ENCODE assay signal across 18 cellular contexts in genomic region chr11:2539761-2540520, GRCh38.
DNase-seq lines count a peak whose midpoint lies in the region; ATAC-seq and TF ChIP-seq lines count a peak whose summit lies in the region.
"Had no signal": no experiment of that assay in that cellular context is flagged by ENCODE, and none has a peak within 500 bp of the region (broad histone marks: within the 10 kb centered on the region; RNA-seq: fewer than 3 reads in every experiment).

No MANE protein-coding gene starts in this region.

- no peaks in the 10 kb centered on the region for H3K9me2 ChIP-seq in GM23248 (ENCODE audit: insufficient read depth)

- ATAC-seq in left cardiac atrium: no peak
- ATAC-seq: effector memory CD8-positive, alpha-beta T cell; left colon had no signal

- DNase-seq in BE2C: peak; percentile 0
- peak; percentile 27 for DNase-seq in NCI-H1092 treated with DMSO at 0.1 percent for 48 hours (lab: John Stamatoyannopoulos, UW)
- DNase-seq in left cardiac atrium: peak; percentile 17
- DNase-seq in osteoblast (ENCODE audit: insufficient read length, low spot score, missing footprints): peak; percentile 79
- no peak for DNase-seq in NK-92 treated with Interleukin-12 subunit alpha and Interleukin-12 subunit beta, amount 100 ng/mL, for 24 hours (lab: John Stamatoyannopoulos, UW)
- no peak for DNase-seq in NK-92 (lab: John Stamatoyannopoulos, UW; ENCODE audit: unreplicated experiment)
- DNase-seq in GM23248: no peak
- no peak for DNase-seq in anterior cingulate cortex (lab: John Stamatoyannopoulos, UW)
- DNase-seq: activated CD4-positive, alpha-beta T cell treated with anti-CD3 and anti-CD28 coated beads, Interleukin-2, amount 50 U/mL, for 1 hour; activated CD8-positive, alpha-beta memory T cell treated with anti-CD3 and anti-CD28 coated beads, Interleukin-2, amount 50 U/mL, for 48 hours; activated gamma-delta T cell treated with Interleukin-2 at 50 U/mL for 16 hours; CD4-positive, alpha-beta memory T cell; DMS153; effector memory CD8-positive, alpha-beta T cell; esophagus squamous epithelium; NCI-H146; NCI-H82 had no signal

- no peaks in the 10 kb centered on the region for H3F3A ChIP-seq in GM23248 (ENCODE audit: insufficient read depth)

- no peak overlapping the region for H3K9ac ChIP-seq in GM23248

- no peaks in the 10 kb centered on the region for H4K20me1 ChIP-seq in osteoblast (ENCODE audit: insufficient read depth, low read length)
- H4K20me1 ChIP-seq in GM23248 (ENCODE audit: insufficient read depth): no peaks in the 10 kb centered on the region

- no peak overlapping the region for H3K4me3 ChIP-seq in BE2C (ENCODE audit: low read depth, low read length)
- H3K4me3 ChIP-seq in osteoblast (ENCODE audit: insufficient read depth, low read length): no peak overlapping the region
- no peak overlapping the region for H3K4me3 ChIP-seq in GM23248
- H3K4me3 ChIP-seq: esophagus squamous epithelium had no signal

- intact Hi-C loops in left cardiac atrium (cut with DNase I): loop anchor here in 1 of 2 donors (10.0 kb wide), 1 partner anchor 345 kb away; no protein-coding TSS in a partner anchor

- H3K4me1 ChIP-seq in BE2C (no peaks in the 10 kb centered on the region), osteoblast (ENCODE audit: insufficient read depth, low read length) (no peaks in the 10 kb centered on the region), GM23248 (ENCODE audit: insufficient read depth) (no peaks in the 10 kb centered on the region)
- H3K4me1 ChIP-seq: esophagus squamous epithelium had no signal

- in situ Hi-C loops in GM23248 (cut with MboI): no loop called here

- no peak for TF ChIP-seq CTCF in BE2C (IDR thresholded peaks at IDR 0.05; ENCODE audit: low read depth, low read length)
- no peak for TF ChIP-seq CTCF in osteoblast (IDR thresholded peaks at IDR 0.05; ENCODE audit: extremely low read depth, low read depth, low read length)

- H3K27me3 ChIP-seq in BE2C: no peaks in the 10 kb centered on the region
- peaks cover 3% of the 10 kb centered on the region for H3K27me3 ChIP-seq in osteoblast (ENCODE audit: insufficient read depth, low read length)
- H3K27me3 ChIP-seq in GM23248 (replicated peaks; ENCODE audit: insufficient read depth): peaks cover 15% of the 10 kb centered on the region
- H3K27me3 ChIP-seq: esophagus squamous epithelium had no signal

- H3K79me2 ChIP-seq in osteoblast (ENCODE audit: insufficient read depth, low read length) (no peaks in the 10 kb centered on the region), GM23248 (ENCODE audit: insufficient read depth) (no peaks in the 10 kb centered on the region)

- no peak overlapping the region for H3K4me2 ChIP-seq in osteoblast (ENCODE audit: insufficient read depth, low read length)
- no peak overlapping the region for H3K4me2 ChIP-seq in GM23248 (ENCODE audit: unreplicated experiment)

- H3K27ac ChIP-seq in osteoblast (ENCODE audit: low read depth, low read length) (no peak overlapping the region), GM23248 (no peak overlapping the region)
- H3K27ac ChIP-seq: esophagus squamous epithelium had no signal

- no peak overlapping the region for H2AFZ ChIP-seq in osteoblast (ENCODE audit: low read length)
- H2AFZ ChIP-seq in GM23248: no peak overlapping the region

- H3K36me3 ChIP-seq in BE2C (no peaks in the 10 kb centered on the region), osteoblast (ENCODE audit: insufficient read depth, low read length) (no peaks in the 10 kb centered on the region), GM23248 (ENCODE audit: low read depth) (no peaks in the 10 kb centered on the region)
- H3K36me3 ChIP-seq: esophagus squamous epithelium had no signal

- WGBS in GM23248 (ENCODE audit: low coverage in 1 of 2, low lambda C conversion rate in 2 of 2, missing lambda C conversion rate in 2 of 2), 2 experiments: 52 to 58% methylated on average over 25 of the region's 25 CpGs

- H3K9me3 ChIP-seq in BE2C (no peaks in the 10 kb centered on the region), osteoblast (ENCODE audit: low read depth, low read length) (no peaks in the 10 kb centered on the region), GM23248 (ENCODE audit: low read depth) (no peaks in the 10 kb centered on the region)
- H3K9me3 ChIP-seq: esophagus squamous epithelium had no signal

Comparison
In these comparisons a context has a peak if more than half of its experiments do, and no peak if none do; other contexts are left out.
1. DNase-seq: peak in BE2C (single experiment), NCI-H1092 treated with DMSO at 0.1 percent for 48 hours (single experiment), left cardiac atrium (single experiment) and osteoblast (single experiment); none in NK-92 treated with Interleukin-12 subunit alpha and Interleukin-12 subunit beta, amount 100 ng/mL, for 24 hours (single experiment), NK-92 (single experiment), GM23248 (single experiment) and anterior cingulate cortex (0 of 58).